Comparison of ENCODE assay signal across 1 cellular context in the genomic region with DNA sequence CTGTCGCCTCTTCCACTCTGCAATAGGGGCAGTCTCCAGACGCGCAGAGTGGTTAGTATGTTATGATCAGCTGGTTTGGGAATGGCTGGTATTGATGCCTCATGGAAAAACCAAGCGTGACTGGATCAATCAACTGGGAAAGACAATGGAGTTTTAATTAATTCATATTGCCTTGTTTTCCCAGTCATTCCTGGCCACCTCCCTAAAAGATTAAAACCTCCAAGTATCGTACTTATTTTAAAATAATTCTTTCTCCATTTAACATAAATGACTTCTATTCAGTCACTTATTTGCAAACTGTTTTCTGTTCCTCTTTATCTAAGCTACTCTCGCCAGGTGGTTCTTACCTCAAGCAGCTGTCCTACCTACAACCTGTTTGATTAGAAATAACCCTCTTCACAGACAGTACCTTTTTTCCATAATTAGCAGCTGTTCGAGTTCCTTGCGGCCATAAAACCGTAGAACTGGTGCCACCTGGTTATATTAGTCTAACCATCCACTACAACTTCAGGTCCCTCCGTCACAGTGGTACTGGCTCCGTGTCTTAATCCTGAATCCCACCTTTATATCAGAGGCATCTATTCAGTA.
TF ChIP-seq lines count a peak whose summit lies in the region.

No MANE protein-coding gene starts in this region.

TF ChIP-seq in GM23338, 12 proteins besides CTCF, POLR2A, EP300 and RAD21 (continued from another document):
- TF ChIP-seq REST (IDR thresholded peaks at IDR 0.05; ENCODE audit: unreplicated experiment) (no peak), CREB1 (CRISPR knock-in tag; IDR thresholded peaks at IDR 0.05; ENCODE audit: low read depth) (no peak), NANOG (IDR thresholded peaks at IDR 0.05; ENCODE audit: borderline replicate concordance) (no peak), EZH2 (IDR thresholded peaks at IDR 0.05; ENCODE audit: low read depth, unreplicated experiment) (no peak), STAT1 (IDR thresholded peaks at IDR 0.05; ENCODE audit: unreplicated experiment) (no peak), EZH2phosphoT487 (IDR thresholded peaks at IDR 0.05; ENCODE audit: unreplicated experiment) (no peak), ZNF114 (CRISPR knock-in tag; IDR thresholded peaks at IDR 0.05) (no peak), ETS1 (IDR thresholded peaks at IDR 0.05) (no peak), POLR2AphosphoS5 (IDR thresholded peaks at IDR 0.05; ENCODE audit: low read depth) (no peak)
TF ChIP-seq in GM23338: peak in this region for 0.
